ENCODE assay signal across 13 cellular contexts in genomic region chr2:63124209-63124608, GRCh38.
DNase-seq lines count a peak whose midpoint lies in the region; ATAC-seq and TF ChIP-seq lines count a peak whose summit lies in the region.
"Had no signal": no experiment of that assay in that cellular context is flagged by ENCODE, and none has a peak within 500 bp of the region (broad histone marks: within the 10 kb centered on the region; RNA-seq: fewer than 3 reads in every experiment).

No MANE protein-coding gene starts in this region.

- ATAC-seq in GM18517 (IDR thresholded peaks at IDR 0.05; ENCODE audit: unreplicated experiment) (peak; percentile 65), HG03565 (IDR thresholded peaks at IDR 0.05; ENCODE audit: unreplicated experiment) (peak; percentile 78)
- ATAC-seq: activated T-cell treated with anti-CD3 and anti-CD28 coated beads, Interleukin-2, amount 50 U/mL, for 72 hours; CD8-positive, alpha-beta T cell; left ventricle myocardium superior had no signal

- H3K27ac Mint-ChIP-seq in neural progenitor cell = no peak overlapping the region
- H3K27ac Mint-ChIP-seq in activated naive CD4-positive, alpha-beta T cell treated with anti-CD3 and anti-CD28 coated beads, Interleukin-2, amount 10 ng/mL, durations not matched to agents 7 days and 5 days = no peak overlapping the region
- H3K27ac Mint-ChIP-seq: activated T-cell treated with anti-CD3 and anti-CD28 coated beads, Interleukin-2, amount 50 U/mL, for 72 hours; CD8-positive, alpha-beta T cell had no signal

- no peaks in the 10 kb centered on the region for H3K79me2 ChIP-seq in GM23248 (ENCODE audit: insufficient read depth)
- no peaks in the 10 kb centered on the region for H3K79me2 ChIP-seq in neural progenitor cell (ENCODE audit: low read depth)

- no peaks in the 10 kb centered on the region for H3K4me1 Mint-ChIP-seq in neural progenitor cell
- H3K4me1 Mint-ChIP-seq in activated naive CD4-positive, alpha-beta T cell treated with anti-CD3 and anti-CD28 coated beads, Interleukin-2, amount 10 ng/mL, durations not matched to agents 7 days and 5 days = no peaks in the 10 kb centered on the region

- in situ Hi-C loops in GM23248 (cut with MboI) = no loop called here

- no peaks in the 10 kb centered on the region for H3K9me3 Mint-ChIP-seq in neural progenitor cell
- H3K9me3 Mint-ChIP-seq in activated naive CD4-positive, alpha-beta T cell treated with anti-CD3 and anti-CD28 coated beads, Interleukin-2, amount 10 ng/mL, durations not matched to agents 7 days and 5 days = peaks cover 1% of the 10 kb centered on the region
- H3K9me3 Mint-ChIP-seq: activated T-cell treated with anti-CD3 and anti-CD28 coated beads, Interleukin-2, amount 50 U/mL, for 72 hours had no signal

- H4K20me1 ChIP-seq in GM23248 (ENCODE audit: insufficient read depth) (no peaks in the 10 kb centered on the region), neural progenitor cell (ENCODE audit: low read depth) (no peaks in the 10 kb centered on the region)

- H3K4me2 ChIP-seq in GM23248 (ENCODE audit: unreplicated experiment) (no peak overlapping the region), neural progenitor cell (no peak overlapping the region)

- H3K27me3 Mint-ChIP-seq in neural progenitor cell (ENCODE audit: insufficient read depth, low read depth) = peaks cover 1% of the 10 kb centered on the region
- H3K27me3 Mint-ChIP-seq in activated naive CD4-positive, alpha-beta T cell treated with anti-CD3 and anti-CD28 coated beads, Interleukin-2, amount 10 ng/mL, durations not matched to agents 7 days and 5 days = no peaks in the 10 kb centered on the region

- no peaks in the 10 kb centered on the region for H3K36me3 ChIP-seq in GM23248 (ENCODE audit: low read depth)
- no peaks in the 10 kb centered on the region for H3K36me3 ChIP-seq in neural progenitor cell

- H3K27ac ChIP-seq in GM23248 (no peak overlapping the region), neural progenitor cell (no peak overlapping the region)

- H2AFZ ChIP-seq in GM23248 (no peak overlapping the region), neural progenitor cell (replicated peaks) (no peak overlapping the region)

- DNase-seq in GM23248 (peak; percentile 0), fibroblast of the aortic adventitia (ENCODE audit: low read depth) (peak; percentile 0), neural progenitor cell (ENCODE audit: low spot score) (no peak), NCI-H2107 treated with DMSO at 0.1 percent for 48 hours (lab: John Stamatoyannopoulos, UW; ENCODE audit: unreplicated experiment) (no peak)
- DNase-seq in activated naive CD4-positive, alpha-beta T cell (lab: John Stamatoyannopoulos, UW) = no peak
- DNase-seq in activated naive CD4-positive, alpha-beta T cell treated with anti-CD3 and anti-CD28 coated beads, Interleukin-2, amount 10 ng/mL, durations not matched to agents 7 days and 5 days = no peak
- DNase-seq: activated T-cell treated with anti-CD3 and anti-CD28 coated beads, Interleukin-2, amount 50 U/mL, for 72 hours; CD8-positive, alpha-beta T cell; left ventricle myocardium superior; stimulated activated CD4-positive, alpha-beta T cell treated with anti-CD3 and anti-CD28 coated beads, Interleukin-1b, Interleukin-23, amount 100 ng/mL, for 48 hours; T-helper 9 cell had no signal

- H3K36me3 Mint-ChIP-seq in neural progenitor cell = no peaks in the 10 kb centered on the region
- no peaks in the 10 kb centered on the region for H3K36me3 Mint-ChIP-seq in activated naive CD4-positive, alpha-beta T cell treated with anti-CD3 and anti-CD28 coated beads, Interleukin-2, amount 10 ng/mL, durations not matched to agents 7 days and 5 days

- CTCF ChIA-PET in activated naive CD4-positive, alpha-beta T cell treated with anti-CD3 and anti-CD28 coated beads, Interleukin-2, amount 10 ng/mL, durations not matched to agents 7 days and 5 days (lab: Charles Lee) = no interaction called here

- no peaks in the 10 kb centered on the region for H3F3A ChIP-seq in GM23248 (ENCODE audit: insufficient read depth)
- no peaks in the 10 kb centered on the region for H3F3A ChIP-seq in neural progenitor cell (ENCODE audit: low read depth)

- H3K4me3 ChIP-seq in GM23248 (no peak overlapping the region), fibroblast of the aortic adventitia (ENCODE audit: low read depth, low read length) (no peak overlapping the region), neural progenitor cell (no peak overlapping the region)

- no peaks in the 10 kb centered on the region; the same call in 1 of the 2 replicates for H3K9me2 ChIP-seq in GM23248 (ENCODE audit: insufficient read depth)

- no peak overlapping the region for H3K9ac ChIP-seq in GM23248
- H3K9ac ChIP-seq in neural progenitor cell = no peak overlapping the region

- TF ChIP-seq CTCF in fibroblast of the aortic adventitia (IDR thresholded peaks at IDR 0.05; ENCODE audit: insufficient read depth, low read length) (no peak), neural progenitor cell (IDR thresholded peaks at IDR 0.05) (no peak)

- H3K9me3 ChIP-seq in GM23248 (ENCODE audit: low read depth) = no peaks in the 10 kb centered on the region
- H3K9me3 ChIP-seq in neural progenitor cell (ENCODE audit: low read depth) = no peaks in the 10 kb centered on the region

- H3K27me3 ChIP-seq in GM23248 (replicated peaks; ENCODE audit: insufficient read depth) (no peaks in the 10 kb centered on the region), neural progenitor cell (no peaks in the 10 kb centered on the region)

- H3K4me1 ChIP-seq in GM23248 (ENCODE audit: insufficient read depth) = no peaks in the 10 kb centered on the region
- no peaks in the 10 kb centered on the region for H3K4me1 ChIP-seq in neural progenitor cell

- H3K4me3 Mint-ChIP-seq in neural progenitor cell = no peak overlapping the region
- no peak overlapping the region for H3K4me3 Mint-ChIP-seq in activated naive CD4-positive, alpha-beta T cell treated with anti-CD3 and anti-CD28 coated beads, Interleukin-2, amount 10 ng/mL, durations not matched to agents 7 days and 5 days
- H3K4me3 Mint-ChIP-seq: activated T-cell treated with anti-CD3 and anti-CD28 coated beads, Interleukin-2, amount 50 U/mL, for 72 hours; CD8-positive, alpha-beta T cell had no signal

- WGBS in GM23248 (ENCODE audit: low coverage in 1 of 2, low lambda C conversion rate in 2 of 2, missing lambda C conversion rate in 2 of 2), 2 experiments = 32 to 45% methylated on average over 2 of the region's 2 CpGs

Comparison
In these comparisons a context has a peak if more than half of its experiments do, and no peak if none do; other contexts are left out.
1. DNase-seq: peak in GM23248 (single experiment) and fibroblast of the aortic adventitia (single experiment); none in neural progenitor cell (single experiment), activated naive CD4-positive, alpha-beta T cell (0 of 4), NCI-H2107 treated with DMSO at 0.1 percent for 48 hours (single experiment) and activated naive CD4-positive, alpha-beta T cell treated with anti-CD3 and anti-CD28 coated beads, Interleukin-2, amount 10 ng/mL, durations not matched to agents 7 days and 5 days (single experiment).